24 cellular contexts compared by ENCODE assay signal in the genomic region with DNA sequence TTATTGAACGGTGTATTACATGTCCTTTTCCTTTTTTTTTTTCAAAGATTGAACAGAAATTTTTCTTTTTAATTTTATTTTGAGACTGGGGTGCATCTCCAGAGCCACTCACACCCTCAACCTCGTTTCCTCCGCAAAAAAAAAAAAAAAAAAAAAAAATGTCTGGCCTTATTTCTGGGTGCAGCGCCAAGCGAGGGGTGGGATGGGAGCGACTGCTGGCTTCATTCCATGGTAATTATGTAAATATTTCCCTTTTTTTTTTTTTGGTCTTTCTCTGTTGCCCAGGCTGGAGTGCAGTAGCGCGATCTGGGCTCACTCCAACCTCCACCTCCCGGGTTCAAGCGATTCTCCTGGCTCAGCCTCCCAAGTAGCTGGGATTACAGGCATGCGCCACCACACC. TPM values are rescaled to one million over a fixed set of nuclear protein-coding genes. Genes with fewer than 3 reads are reported as not detected.
DNase-seq lines count a peak whose midpoint lies in the region; ATAC-seq and TF ChIP-seq lines count a peak whose summit lies in the region.
"Had no signal": no experiment of that assay in that cellular context is flagged by ENCODE, and none has a peak within 500 bp of the region (broad histone marks: within the 10 kb centered on the region; RNA-seq: fewer than 3 reads in every experiment).

No MANE protein-coding gene starts in this region.

- H3K4me1 ChIP-seq in left ventricle myocardium inferior: peaks cover 51% of the 10 kb centered on the region
- H3K4me1 ChIP-seq in right atrium auricular region: peaks cover 0 to 49% of the 10 kb centered on the region in 2 donors
- peaks cover 41 to 50% (median 48%) of the 10 kb centered on the region in 4 donors for H3K4me1 ChIP-seq in upper lobe of left lung

- TF ChIP-seq EP300 in upper lobe of left lung (IDR thresholded peaks at IDR 0.05): no peak

- H3K36me3 ChIP-seq in left ventricle myocardium inferior (peaks cover 42% of the 10 kb centered on the region), right atrium auricular region (peaks cover 37% of the 10 kb centered on the region), MG63 (peaks cover 78% of the 10 kb centered on the region), upper lobe of left lung (peaks cover 0 to 81% (median 38%) of the 10 kb centered on the region in 4 donors)

- intact Hi-C loops in left ventricle myocardium inferior (cut with micrococcal nuclease): no loop called here

- H3K36me3 Mint-ChIP-seq in activated CD8-positive, alpha-beta T cell treated with anti-CD3 and anti-CD28 coated beads, Interleukin-2, amount 10 ng/mL, durations not matched to agents 7 days and 5 days (ENCODE audit: low read depth): peaks cover 56% of the 10 kb centered on the region

- H3K4me1 Mint-ChIP-seq in activated CD8-positive, alpha-beta T cell treated with anti-CD3 and anti-CD28 coated beads, Interleukin-2, amount 10 ng/mL, durations not matched to agents 7 days and 5 days (ENCODE audit: low read depth): peaks cover 41% of the 10 kb centered on the region

- H3K4me3 Mint-ChIP-seq in activated CD8-positive, alpha-beta T cell treated with anti-CD3 and anti-CD28 coated beads, Interleukin-2, amount 10 ng/mL, durations not matched to agents 7 days and 5 days: no peak overlapping the region

- CTCF ChIA-PET in activated CD8-positive, alpha-beta T cell treated with anti-CD3 and anti-CD28 coated beads, Interleukin-2, amount 10 ng/mL, durations not matched to agents 7 days and 5 days (lab: Charles Lee): interaction anchor here (1.0 kb wide), 1 partner anchor 8 kb away, joined by 3 read pairs; no protein-coding TSS in a partner anchor

- no peak for TF ChIP-seq POLR2A in upper lobe of left lung (IDR thresholded peaks at IDR 0.05)

- POLR2A ChIA-PET in activated CD8-positive, alpha-beta T cell treated with anti-CD3 and anti-CD28 coated beads, Interleukin-2, amount 10 ng/mL, durations not matched to agents 7 days and 5 days (lab: Charles Lee): no interaction called here

- no peaks in the 10 kb centered on the region for H3K27me3 Mint-ChIP-seq in activated CD8-positive, alpha-beta T cell treated with anti-CD3 and anti-CD28 coated beads, Interleukin-2, amount 10 ng/mL, durations not matched to agents 7 days and 5 days (ENCODE audit: low read depth)
- H3K27me3 Mint-ChIP-seq: naive thymus-derived CD8-positive, alpha-beta T cell; progenitor cell of endocrine pancreas had no signal

- H3K27ac ChIP-seq in left ventricle myocardium inferior (replicated peaks): peak overlapping the region; percentile 42
- H3K27ac ChIP-seq in right atrium auricular region: no peak overlapping the region
- peak overlapping the region; percentile 100 for H3K27ac ChIP-seq in epithelial cell of prostate
- H3K27ac ChIP-seq in upper lobe of left lung: peak overlapping the region; percentile 2 to 100 (median 92)

- no peak overlapping the region for H3K27ac Mint-ChIP-seq in activated CD8-positive, alpha-beta T cell treated with anti-CD3 and anti-CD28 coated beads, Interleukin-2, amount 10 ng/mL, durations not matched to agents 7 days and 5 days
- H3K27ac Mint-ChIP-seq: progenitor cell of endocrine pancreas had no signal

- H3K4me3 ChIP-seq in left ventricle myocardium inferior (no peak overlapping the region), right atrium auricular region (no peak overlapping the region), MG63 (no peak overlapping the region), upper lobe of left lung (no peak overlapping the region)
- H3K4me3 ChIP-seq: skin epidermis, vagina had no signal

- H3K9me3 Mint-ChIP-seq in activated CD8-positive, alpha-beta T cell treated with anti-CD3 and anti-CD28 coated beads, Interleukin-2, amount 10 ng/mL, durations not matched to agents 7 days and 5 days (ENCODE audit: insufficient read depth): no peaks in the 10 kb centered on the region
- H3K9me3 Mint-ChIP-seq: activated naive CD4-positive, alpha-beta T cell treated with anti-CD3 and anti-CD28 coated beads for 36 hours; naive thymus-derived CD8-positive, alpha-beta T cell had no signal

- no peak for TF ChIP-seq CTCF in left ventricle myocardium inferior (IDR thresholded peaks at IDR 0.05; ENCODE audit: borderline replicate concordance)
- TF ChIP-seq CTCF in right atrium auricular region (IDR thresholded peaks at IDR 0.05): no peak
- TF ChIP-seq CTCF in upper lobe of left lung (IDR thresholded peaks at IDR 0.05): no peak

- no peaks in the 10 kb centered on the region for H3K9me3 ChIP-seq in left ventricle myocardium inferior (replicated peaks)
- H3K9me3 ChIP-seq in right atrium auricular region: no peaks in the 10 kb centered on the region
- H3K9me3 ChIP-seq in MG63: no peaks in the 10 kb centered on the region
- no peaks in the 10 kb centered on the region for H3K9me3 ChIP-seq in upper lobe of left lung
- H3K9me3 ChIP-seq: vagina had no signal

- WGBS in upper lobe of left lung, 2 donors: 41 to 49% methylated on average over 11 of the region's 11 CpGs

- DNase-seq in left ventricle myocardium inferior: no peak
- DNase-seq in right atrium auricular region (ENCODE audit: low spot score): no peak
- DNase-seq in MG63: peak; percentile 23
- DNase-seq in epithelial cell of prostate (ENCODE audit: low read depth, low spot score): no peak
- DNase-seq in upper lobe of left lung: no peak
- DNase-seq in activated CD8-positive, alpha-beta T cell treated with anti-CD3 and anti-CD28 coated beads, Interleukin-2, amount 10 ng/mL, durations not matched to agents 7 days and 5 days: no peak
- no peak for DNase-seq in NK-92 treated with Interleukin-12 subunit alpha and Interleukin-12 subunit beta, amount 100 ng/mL, for 24 hours (lab: John Stamatoyannopoulos, UW)
- no peak for DNase-seq in NK-92 (lab: John Stamatoyannopoulos, UW; ENCODE audit: unreplicated experiment)
- DNase-seq: activated naive CD4-positive, alpha-beta T cell treated with anti-CD3 and anti-CD28 coated beads for 36 hours; activated T-cell treated with anti-CD3 and anti-CD28 coated beads for 4 hours; cortex of kidney; foreskin melanocyte; naive thymus-derived CD8-positive, alpha-beta T cell; NCI-H1105; NCI-H2081; NCI-H510A; RPMI8226; stimulated activated CD4-positive, alpha-beta T cell treated with anti-CD3 and anti-CD28 coated beads, Interleukin-4, amount 100 ng/mL, for 24 hours; substantia nigra had no signal

- H3K27me3 ChIP-seq in left ventricle myocardium inferior (ENCODE audit: low read depth) (no peaks in the 10 kb centered on the region), right atrium auricular region (no peaks in the 10 kb centered on the region), MG63 (no peaks in the 10 kb centered on the region), upper lobe of left lung (no peaks in the 10 kb centered on the region)
- H3K27me3 ChIP-seq: vagina had no signal

- ATAC-seq in upper lobe of left lung (ENCODE audit: low FRiP score in 2 of 2): no peak
- no peak for ATAC-seq in activated CD8-positive, alpha-beta T cell treated with anti-CD3 and anti-CD28 coated beads, Interleukin-2, amount 10 ng/mL, durations not matched to agents 7 days and 5 days
- ATAC-seq: naive thymus-derived CD8-positive, alpha-beta T cell had no signal

RNA-seq across cellular contexts. Expression of gene ZSWIM4, which starts 36.9 kb away (rescaled TPM):
- 2.6 TPM for total RNA-seq in left ventricle myocardium inferior
- 1 to 10 TPM; 5.7 to 9.8 TPM for total RNA-seq in right atrium auricular region
- total RNA-seq in MG63 (2014; rRNA removed; shearing (Covaris generic); ENCODE audit: low replicate concordance): 4.8 and 7.9 TPM in 2 replicates
- 10 to 100 TPM in 4 of 6 donors, 1 to 10 TPM in 2; 7.3 to 22.6 (median 10.1) TPM for total RNA-seq in upper lobe of left lung
- 1 to 10 TPM; 8.4 to 9.5 TPM for total RNA-seq in activated CD8-positive, alpha-beta T cell treated with anti-CD3 and anti-CD28 coated beads, Interleukin-2, amount 10 ng/mL, durations not matched to agents 7 days and 5 days

RNA-seq across cellular contexts. Expression of gene NANOS3, which starts 44.8 kb away (rescaled TPM):
- total RNA-seq in left ventricle myocardium inferior (1.3 TPM), right atrium auricular region (not detected), upper lobe of left lung (1 to 10 TPM in 2 of 6 donors, not detected in 4; 1.3 to 5.2 TPM)
- not detected in 2 replicates for total RNA-seq in MG63 (2014; rRNA removed; shearing (Covaris generic); ENCODE audit: low replicate concordance)
- under 1 TPM; 0.60 to 0.90 TPM for total RNA-seq in activated CD8-positive, alpha-beta T cell treated with anti-CD3 and anti-CD28 coated beads, Interleukin-2, amount 10 ng/mL, durations not matched to agents 7 days and 5 days
- total RNA-seq: kidney epithelial cell; mesenteric fat pad; naive thymus-derived CD8-positive, alpha-beta T cell; vagina had no signal

RNA-seq across cellular contexts. Expression of gene C19orf53, which starts 57.8 kb away (rescaled TPM):
- 97.7 TPM for total RNA-seq in left ventricle myocardium inferior
- total RNA-seq in right atrium auricular region: 100 to 1,000 TPM; 272 to 304 TPM
- 70.3 and 247 TPM in 2 replicates for total RNA-seq in MG63 (2014; rRNA removed; shearing (Covaris generic); ENCODE audit: low replicate concordance)
- 100 to 1,000 TPM in 3 of 6 donors, 10 to 100 TPM in 2, 1 to 10 TPM in 1; 9.4 to 158 (median 96.5) TPM for total RNA-seq in upper lobe of left lung
- total RNA-seq in activated CD8-positive, alpha-beta T cell treated with anti-CD3 and anti-CD28 coated beads, Interleukin-2, amount 10 ng/mL, durations not matched to agents 7 days and 5 days: 100 to 1,000 TPM; 112 to 114 TPM

Comparison
In these comparisons a context has a peak if more than half of its experiments do, and no peak if none do; other contexts are left out.
1. H3K27ac ChIP-seq: peak in left ventricle myocardium inferior (single experiment), epithelial cell of prostate (single experiment) and upper lobe of left lung (4 of 4); none in right atrium auricular region (0 of 2).